12 cellular contexts compared by ENCODE assay signal in genomic region chr9:129702563-129702962, GRCh38. TPM values are rescaled to one million over a fixed set of nuclear protein-coding genes. Genes with fewer than 3 reads are reported as not detected.
A peak's percentile ranks its signal among the peaks of the same experiment; 100 is the strongest.
DNase-seq lines count a peak whose midpoint lies in the region; ATAC-seq, FAIRE-seq and TF ChIP-seq lines count a peak whose summit lies in the region.
"Had no signal": no experiment of that assay in that cellular context is flagged by ENCODE, and none has a peak within 500 bp of the region (broad histone marks: within the 10 kb centered on the region; RNA-seq: fewer than 3 reads in every experiment).

No MANE protein-coding gene starts in this region.

- no peaks in the 10 kb centered on the region for H3K27me3 ChIP-seq in AG04450 (ENCODE audit: control insufficient read depth, insufficient read depth, low read length)

- CTCF ChIA-PET in AG04450 (lab: Charles Lee): interaction anchor here (2.2 to 3.0 kb wide), 2 partner anchors 24 to 35 kb away, joined by 8 to 13 read pairs; no protein-coding TSS in a partner anchor

- DNase-seq in AG04450 (ENCODE audit: low read depth, low spot score) (peak; percentile 69), HTR-8/SVneo (ENCODE audit: insufficient read length, low spot score) (peak; percentile 51), epithelial cell of esophagus (ENCODE audit: low read depth) (peak; percentile 89), GM13977 (ENCODE audit: low spot score) (no peak), erythroblast (lab: John Stamatoyannopoulos, UW) (no peak)
- DNase-seq in stimulated activated naive CD4-positive, alpha-beta T cell (lab: John Stamatoyannopoulos, UW): no peak
- DNase-seq: activated T-cell treated with anti-CD3 and anti-CD28 coated beads, Interleukin-2, amount 50 U/mL, for 24 hours; CD4-positive, alpha-beta memory T cell; stimulated activated naive B cell treated with anti-CD40 and anti-IgM and Interleukin-4, amounts not matched to agents 10 μg/mL and 1 μg/mL and 100 μg/mL, for 72 hours had no signal

- H3K4me3 Mint-ChIP-seq in nephron: peak overlapping the region in 1 of 3 experiments; percentile 5
- H3K4me3 Mint-ChIP-seq: activated T-cell treated with anti-CD3 and anti-CD28 coated beads, Interleukin-2, amount 50 U/mL, for 24 hours; CD4-positive, alpha-beta memory T cell; stimulated activated naive B cell treated with anti-CD40 and anti-IgM and Interleukin-4, amounts not matched to agents 10 μg/mL and 1 μg/mL and 100 μg/mL, for 72 hours had no signal

- H3K36me3 Mint-ChIP-seq in nephron (ENCODE audit: low read depth): no peaks in the 10 kb centered on the region
- H3K36me3 Mint-ChIP-seq: CD4-positive, alpha-beta memory T cell; stimulated activated naive B cell treated with anti-CD40 and anti-IgM and Interleukin-4, amounts not matched to agents 10 μg/mL and 1 μg/mL and 100 μg/mL, for 72 hours had no signal

- in situ Hi-C loops in GM13977 (cut with MboI; ENCODE audit: low pct_unique_long_range_greater_than_20kb, low sequenced_read_pairs, unreplicated experiment): no loop called here

- peaks cover 19% of the 10 kb centered on the region for H3K4me1 Mint-ChIP-seq in nephron
- H3K4me1 Mint-ChIP-seq: CD4-positive, alpha-beta memory T cell; stimulated activated naive B cell treated with anti-CD40 and anti-IgM and Interleukin-4, amounts not matched to agents 10 μg/mL and 1 μg/mL and 100 μg/mL, for 72 hours had no signal

- POLR2A ChIA-PET in AG04450 (lab: Yijun Ruan, JAX): interaction anchor here (1.1 to 1.4 kb wide), 3 partner anchors 10 to 563 kb away, joined by 4 to 10 read pairs (median 5); no protein-coding TSS in a partner anchor

- H3K9me3 ChIP-seq in AG04450 (ENCODE audit: control insufficient read depth, insufficient read depth, low read length): no peaks in the 10 kb centered on the region

- TF ChIP-seq CTCF in AG04450 (IDR thresholded peaks at IDR 0.05; ENCODE audit: low read depth, low read length): no peak
- TF ChIP-seq CTCF in epithelial cell of esophagus (IDR thresholded peaks at IDR 0.05; ENCODE audit: insufficient read depth, low read depth, low read length, missing control alignments): no peak
- no peak for TF ChIP-seq CTCF in nephron (IDR thresholded peaks at IDR 0.05; ENCODE audit: unreplicated experiment in 3 of 3)
- no peak for TF ChIP-seq CTCF in GM13977 (IDR thresholded peaks at IDR 0.05; ENCODE audit: extremely low read depth, insufficient read depth, missing control alignments)

- H3K27ac Mint-ChIP-seq in nephron: peak overlapping the region in 2 of 3 experiments; percentile 62 to 67
- H3K27ac Mint-ChIP-seq: activated T-cell treated with anti-CD3 and anti-CD28 coated beads, Interleukin-2, amount 50 U/mL, for 24 hours; CD4-positive, alpha-beta memory T cell; stimulated activated naive B cell treated with anti-CD40 and anti-IgM and Interleukin-4, amounts not matched to agents 10 μg/mL and 1 μg/mL and 100 μg/mL, for 72 hours had no signal

- no peak for ATAC-seq in GM19452 (IDR thresholded peaks at IDR 0.05; ENCODE audit: unreplicated experiment)
- ATAC-seq: stimulated activated naive B cell treated with anti-CD40 and anti-IgM and Interleukin-4, amounts not matched to agents 10 μg/mL and 1 μg/mL and 100 μg/mL, for 72 hours had no signal

- FAIRE-seq in HTR-8/SVneo (lab: Jason Lieb, UNC): no peak
- FAIRE-seq: colon had no signal

- no peak for TF ChIP-seq POLR2A in erythroblast (IDR thresholded peaks at IDR 0.05; ENCODE audit: low read length)

- peaks cover 33% of the 10 kb centered on the region for H3K27me3 Mint-ChIP-seq in nephron (ENCODE audit: low read depth)

- H3K4me3 ChIP-seq in AG04450 (ENCODE audit: low read depth, low read length) (no peak overlapping the region), epithelial cell of esophagus (ENCODE audit: low read length) (no peak overlapping the region)

- peak overlapping the region; percentile 70 for H3K27ac ChIP-seq in AG04450 (ENCODE audit: low read depth, low read length)

- H3K9me3 Mint-ChIP-seq in nephron: no peaks in the 10 kb centered on the region
- H3K9me3 Mint-ChIP-seq: activated T-cell treated with anti-CD3 and anti-CD28 coated beads, Interleukin-2, amount 50 U/mL, for 24 hours; CD4-positive, alpha-beta memory T cell; stimulated activated naive B cell treated with anti-CD40 and anti-IgM and Interleukin-4, amounts not matched to agents 10 μg/mL and 1 μg/mL and 100 μg/mL, for 72 hours had no signal

RNA-seq across cellular contexts. Expression of gene PRRX2, which starts 37.1 kb away (rescaled TPM):
- 8.3 and 15.0 TPM in 2 replicates for polyA plus RNA-seq in AG04450 (2011; rRNA removed)
- 4.0 and 4.2 TPM in 2 replicates for polyA minus RNA-seq in AG04450 (2011; rRNA and poly(A)+ RNA removed)
- polyA plus RNA-seq: CD4-positive, alpha-beta memory T cell had no signal

RNA-seq across cellular contexts. Expression of gene PTGES, which starts 50.3 kb away (rescaled TPM):
- 17.0 and 21.4 TPM in 2 replicates for polyA plus RNA-seq in AG04450 (2011; rRNA removed)
- polyA minus RNA-seq in AG04450 (2011; rRNA and poly(A)+ RNA removed): 14.2 and 19.9 TPM in 2 replicates
- polyA plus RNA-seq: CD4-positive, alpha-beta memory T cell had no signal

Comparison
In these comparisons a context has a peak if more than half of its experiments do, and no peak if none do; other contexts are left out.
1. DNase-seq: peak in AG04450 (single experiment), HTR-8/SVneo (single experiment) and epithelial cell of esophagus (single experiment); none in GM13977 (single experiment), erythroblast (0 of 2) and stimulated activated naive CD4-positive, alpha-beta T cell (0 of 6).